ENCODE assay signal across 21 cellular contexts in genomic region chr3:102169915-102170479, GRCh38.
"Had no signal": no experiment of that assay in that cellular context is flagged by ENCODE, and none has a peak within 500 bp of the region (broad histone marks: within the 10 kb centered on the region; RNA-seq: fewer than 3 reads in every experiment).

No MANE protein-coding gene starts in this region.

- H3K4me3 ChIP-seq: colonic mucosa, dorsolateral prefrontal cortex, esophagus muscularis mucosa, gastrocnemius medialis, lower lobe of right lung, prostate gland, suprapubic skin, tibial nerve had no signal

- H3K9me3 Mint-ChIP-seq: effector memory CD8-positive, alpha-beta T cell; natural killer cell had no signal

- H3K27me3 Mint-ChIP-seq: activated naive CD8-positive, alpha-beta T cell treated with anti-CD3 and anti-CD28 coated beads for 36 hours; stimulated activated naive CD8-positive, alpha-beta T cell treated with anti-CD3 and anti-CD28 coated beads, Interleukin-15, amount 100 ng/mL, for 72 hours had no signal

- H3K4me1 ChIP-seq: colonic mucosa, gastrocnemius medialis, lower lobe of right lung, prostate gland, suprapubic skin, tibial nerve had no signal

- H3K36me3 Mint-ChIP-seq: activated naive CD8-positive, alpha-beta T cell treated with anti-CD3 and anti-CD28 coated beads for 36 hours; natural killer cell had no signal

- H3K27me3 ChIP-seq: colonic mucosa, esophagus muscularis mucosa, gastrocnemius medialis, suprapubic skin, tibial nerve had no signal

- H3K27ac Mint-ChIP-seq: activated naive CD8-positive, alpha-beta T cell treated with anti-CD3 and anti-CD28 coated beads for 36 hours; effector memory CD8-positive, alpha-beta T cell; natural killer cell had no signal

- H3K4me3 Mint-ChIP-seq: activated naive CD8-positive, alpha-beta T cell treated with anti-CD3 and anti-CD28 coated beads for 36 hours; effector memory CD8-positive, alpha-beta T cell; natural killer cell; stimulated activated naive CD8-positive, alpha-beta T cell treated with anti-CD3 and anti-CD28 coated beads, Interleukin-15, amount 100 ng/mL, for 72 hours had no signal

- FAIRE-seq: bronchial epithelial cell had no signal

- H3K4me1 Mint-ChIP-seq: activated naive CD8-positive, alpha-beta T cell treated with anti-CD3 and anti-CD28 coated beads for 36 hours; natural killer cell; stimulated activated naive CD8-positive, alpha-beta T cell treated with anti-CD3 and anti-CD28 coated beads, Interleukin-15, amount 100 ng/mL, for 72 hours had no signal

- ATAC-seq: effector memory CD8-positive, alpha-beta T cell; left colon; lower lobe of right lung; natural killer cell; stimulated activated naive CD8-positive, alpha-beta T cell treated with anti-CD3 and anti-CD28 coated beads, Interleukin-15, amount 100 ng/mL, for 72 hours had no signal

- H3K36me3 ChIP-seq: colonic mucosa, esophagus muscularis mucosa, gastrocnemius medialis, lower lobe of right lung, prostate gland, suprapubic skin, tibial nerve had no signal

- DNase-seq: activated CD8-positive, alpha-beta memory T cell treated with anti-CD3 and anti-CD28 coated beads, Interleukin-2, amount 50 U/mL, for 48 hours; activated naive CD4-positive, alpha-beta T cell treated with Interleukin-2 at 50 U/mL for 16 hours; activated naive CD8-positive, alpha-beta T cell treated with anti-CD3 and anti-CD28 coated beads for 36 hours; activated T-cell treated with anti-CD3 and anti-CD28 coated beads, Interleukin-2, amount 50 U/mL, for 48 hours; colonic mucosa; dorsolateral prefrontal cortex; effector memory CD8-positive, alpha-beta T cell; gastrocnemius medialis; hippocampal formation; left colon; lower lobe of right lung; midbrain; natural killer cell; stimulated activated CD4-positive, alpha-beta T cell treated with anti-CD3 and anti-CD28 coated beads, Interleukin-12 subunit alpha, Interleukin-12 subunit beta, amount 100 ng/mL, for 4 hours; stimulated activated naive CD8-positive, alpha-beta T cell treated with anti-CD3 and anti-CD28 coated beads, Interleukin-15, amount 100 ng/mL, for 72 hours; T-helper 9 cell had no signal

- H3K9me3 ChIP-seq: colonic mucosa, esophagus muscularis mucosa, gastrocnemius medialis, lower lobe of right lung, prostate gland, suprapubic skin, tibial nerve had no signal

- H3K27ac ChIP-seq: colonic mucosa, dorsolateral prefrontal cortex, gastrocnemius medialis, lower lobe of right lung, prostate gland, suprapubic skin, tibial nerve had no signal
